8 cellular contexts compared by ENCODE assay signal in genomic region chr19:42325896-42326771, GRCh38. TPM values are rescaled to one million over a fixed set of nuclear protein-coding genes. Genes with fewer than 3 reads are reported as not detected.
DNase-seq lines count a peak whose midpoint lies in the region; ATAC-seq, FAIRE-seq and TF ChIP-seq lines count a peak whose summit lies in the region.

No MANE protein-coding gene starts in this region.

- ATAC-seq in HG03521 (IDR thresholded peaks at IDR 0.05; ENCODE audit: unreplicated experiment): peak; percentile 6

- 5 to 6% methylated on average over 37 of the region's 37 CpGs for WGBS in esophagus, 2 donors

- TF ChIP-seq CTCF in AG10803 (conservative IDR thresholded peaks at IDR 0.05; ENCODE audit: low read length) (peak; percentile 3; the same call in 1 of the 2 replicates), nephron (IDR thresholded peaks at IDR 0.05; ENCODE audit: unreplicated experiment in 3 of 3) (no peak)

- peak overlapping the region in 1 of 3 experiments; percentile 51 for H3K27ac Mint-ChIP-seq in nephron

- H3K27me3 Mint-ChIP-seq in nephron (ENCODE audit: low read depth): peaks cover 40% of the 10 kb centered on the region

- H3K4me1 Mint-ChIP-seq in nephron: peaks cover 46% of the 10 kb centered on the region

- peak overlapping the region; percentile 84 for H3K4me3 ChIP-seq in AG10803 (ENCODE audit: low read length)
- H3K4me3 ChIP-seq in esophagus (ENCODE audit: low read depth in 1 of 2, low read length in 2 of 2): peak overlapping the region; percentile 87 to 94

- peak overlapping the region; percentile 84 to 95 (median 94) for H3K4me3 Mint-ChIP-seq in nephron

- H3K36me3 ChIP-seq in esophagus (ENCODE audit: control insufficient read depth in 2 of 2, insufficient read depth in 2 of 2, low read length in 1 of 2): no peaks in the 10 kb centered on the region

- H3K27ac ChIP-seq in esophagus (ENCODE audit: low read depth in 2 of 2, low read length in 1 of 2): peak overlapping the region; percentile 79 to 83

- DNase-seq in AG10803 (ENCODE audit: low read depth) (no peak), GM19239 (ENCODE audit: insufficient read length, low spot score) (no peak), occipital lobe (lab: John Stamatoyannopoulos, UW) (no peak), 8988T (no peak)
- DNase-seq in activated CD4-positive, alpha-beta T cell treated with anti-CD3 and anti-CD28 coated beads for 1 hour: peak; percentile 19

- H3K36me3 Mint-ChIP-seq in nephron (ENCODE audit: low read depth): no peaks in the 10 kb centered on the region

- H3K27me3 ChIP-seq in esophagus (ENCODE audit: control insufficient read depth in 1 of 2, insufficient read depth in 2 of 2, low read length in 2 of 2): peaks cover 0 to 12% of the 10 kb centered on the region in 2 donors

- peak; percentile 59 for FAIRE-seq in GM19239 (lab: Jason Lieb, UNC)

- H3K9me3 Mint-ChIP-seq in nephron: peaks cover 4% of the 10 kb centered on the region

- H3K9me3 ChIP-seq in esophagus (ENCODE audit: control insufficient read depth in 2 of 2, insufficient read depth in 1 of 2, low read depth in 1 of 2, low read length in 1 of 2): no peaks in the 10 kb centered on the region

- H3K4me1 ChIP-seq in esophagus (ENCODE audit: control insufficient read depth in 2 of 2, insufficient read depth in 2 of 2, low read length in 1 of 2): peaks cover 3 to 5% of the 10 kb centered on the region in 2 donors

RNA-seq across cellular contexts. Expression of gene MEGF8, which starts 0.7 kb away (rescaled TPM):
- 1 to 10 TPM; 4.4 to 8.6 TPM for polyA plus RNA-seq in esophagus
- 43.7 TPM for total RNA-seq in occipital lobe

RNA-seq across cellular contexts. Expression of gene TMEM145, which starts 13.0 kb away (rescaled TPM):
- polyA plus RNA-seq in esophagus: under 1 TPM; 0.04 to 0.08 TPM
- total RNA-seq in occipital lobe: 47.1 TPM

RNA-seq across cellular contexts. Expression of gene PAFAH1B3, which starts 23.7 kb away (rescaled TPM):
- 10 to 100 TPM; 35.7 to 38.1 TPM for polyA plus RNA-seq in esophagus
- 198 TPM for total RNA-seq in occipital lobe

RNA-seq across cellular contexts. Expression of gene PRR19, which starts 24.2 kb away (rescaled TPM):
- 1 to 10 TPM in 1 of 2 donors, under 1 TPM in 1; 0.81 to 1.1 TPM for polyA plus RNA-seq in esophagus
- 1.4 TPM for total RNA-seq in occipital lobe

RNA-seq across cellular contexts. Expression of gene CIC, which starts 57.1 kb away (rescaled TPM):
- 10 to 100 TPM; 20.6 to 35.2 TPM for polyA plus RNA-seq in esophagus
- total RNA-seq in occipital lobe: 19.5 TPM
